ENCODE assay signal across 8 cellular contexts in genomic region chr5:65640240-65640639, GRCh38.
"Had no signal": no experiment of that assay in that cellular context is flagged by ENCODE, and none has a peak within 500 bp of the region (broad histone marks: within the 10 kb centered on the region; RNA-seq: fewer than 3 reads in every experiment).

No MANE protein-coding gene starts in this region.

- FAIRE-seq: H1, HTR-8/SVneo had no signal

- H3K4me3 ChIP-seq: GM23338, HAP-1 had no signal

- H3K4me2 ChIP-seq: GM23338 had no signal

- H3K9me3 ChIP-seq: HAP-1 had no signal

- DNase-seq: H7, Kasumi-1, KG1 had no signal

- H2AFZ ChIP-seq: GM23338 had no signal

- H3K4me1 ChIP-seq: HAP-1 had no signal

- ATAC-seq: GM23338, HCT116 had no signal
